ENCODE assay signal across 20 cellular contexts in genomic region chr3:190004656-190005055, GRCh38.
A peak's percentile ranks its signal among the peaks of the same experiment; 100 is the strongest.
DNase-seq lines count a peak whose midpoint lies in the region; ATAC-seq, FAIRE-seq and TF ChIP-seq lines count a peak whose summit lies in the region.
"Had no signal": no experiment of that assay in that cellular context is flagged by ENCODE, and none has a peak within 500 bp of the region (broad histone marks: within the 10 kb centered on the region; RNA-seq: fewer than 3 reads in every experiment).

No MANE protein-coding gene starts in this region.

- H3K4me3 ChIP-seq in A549 (no peak overlapping the region), SJSA1 (no peak overlapping the region), stomach (no peak overlapping the region)
- H3K4me3 ChIP-seq: BLaER1, GM23338 had no signal

- H3K4me1 ChIP-seq in A549 (peaks cover 68% of the 10 kb centered on the region), SJSA1 (replicated peaks) (peaks cover 81% of the 10 kb centered on the region), stomach (peaks cover 0 to 16% (median 0%) of the 10 kb centered on the region in 4 donors)
- H3K4me1 ChIP-seq: Caco-2 had no signal

- H3K27ac ChIP-seq in A549 (peak overlapping the region; percentile 56 to 87), SJSA1 (peak overlapping the region; percentile 93), stomach (no peak overlapping the region)
- H3K27ac ChIP-seq: BLaER1 had no signal

- FAIRE-seq in A549 (lab: Jason Lieb, UNC) (no peak), GM12892 (lab: Jason Lieb, UNC) (peak; percentile 9)
- FAIRE-seq: A204.1, GM18507 had no signal

- no peak overlapping the region for H3K4me3 Mint-ChIP-seq in mesothelial cell of epicardium
- H3K4me3 Mint-ChIP-seq: CD4-positive, alpha-beta T cell; GM23338 had no signal

- TF ChIP-seq EP300 in A549 (IDR thresholded peaks at IDR 0.05) (no peak), stomach (IDR thresholded peaks at IDR 0.05) (no peak)

- no peaks in the 10 kb centered on the region for H3K36me3 Mint-ChIP-seq in mesothelial cell of epicardium

- no peak for ATAC-seq in A549
- ATAC-seq in HG02759 (IDR thresholded peaks at IDR 0.05; ENCODE audit: unreplicated experiment), result no peak
- ATAC-seq in GM19397 (IDR thresholded peaks at IDR 0.05; ENCODE audit: unreplicated experiment), result no peak
- ATAC-seq: GM23338 had no signal

- POLR2A ChIA-PET in A549 (lab: Yijun Ruan, JAX), result no interaction called here

- H3K27me3 ChIP-seq in SJSA1 (replicated peaks) (no peaks in the 10 kb centered on the region), stomach (no peaks in the 10 kb centered on the region)
- H3K27me3 ChIP-seq: BLaER1 had no signal

- 64% methylated on average over 5 of the region's 5 CpGs for WGBS in A549 (ENCODE audit: missing lambda C conversion rate)
- 71 to 87% (median 85%) methylated on average over 5 of the region's 5 CpGs for WGBS in stomach, 5 donors

- CTCF ChIA-PET in A549 (lab: Yijun Ruan, JAX), result interaction anchor here (0.6 to 1.5 kb wide), 3 partner anchors 12 to 220 kb away, joined by 3 to 5 read pairs (median 3); no protein-coding TSS in a partner anchor

- TF ChIP-seq RAD21 in A549 (conservative IDR thresholded peaks at IDR 0.05 in 1 of 2, IDR thresholded peaks at IDR 0.05 in 1 of 2), result no peak

- TF ChIP-seq CTCF in A549 (IDR thresholded peaks at IDR 0.05) (no peak), mesothelial cell of epicardium (IDR thresholded peaks at IDR 0.05; ENCODE audit: unreplicated experiment) (no peak), stomach (IDR thresholded peaks at IDR 0.05) (no peak)

- DNase-seq in A549 (ENCODE audit: low read depth in 1 of 2, low spot score in 1 of 2) (no peak), GM12892 (ENCODE audit: insufficient read length) (no peak), SJSA1 (ENCODE audit: low read depth in 1 of 2, low spot score in 2 of 2) (no peak), mesothelial cell of epicardium (ENCODE audit: low spot score in 2 of 2, unreplicated experiment in 2 of 2) (no peak), stomach (no peak)
- DNase-seq: Caco-2; CD4-positive, alpha-beta T cell; HCEC 1CT; Karpas-422; NCI-H1694; NCI-H2081 treated with DMSO at 0.1 percent for 48 hours; NCI-H446 treated with DMSO at 0.1 percent for 48 hours; NCI-H526 treated with DMSO at 0.1 percent for 48 hours; SIG-M5 had no signal

- peak overlapping the region; percentile 95 for H3K27ac Mint-ChIP-seq in mesothelial cell of epicardium
- H3K27ac Mint-ChIP-seq: CD4-positive, alpha-beta T cell; GM23338 had no signal

- peaks cover 46% of the 10 kb centered on the region for H3K4me1 Mint-ChIP-seq in mesothelial cell of epicardium

- TF ChIP-seq POLR2A in A549 (IDR thresholded peaks at IDR 0.05; ENCODE audit: low read length) (no peak), GM12892 (IDR thresholded peaks at IDR 0.05; ENCODE audit: low read depth, low read length) (no peak), stomach (IDR thresholded peaks at IDR 0.05) (no peak)

- H3K9me3 Mint-ChIP-seq in mesothelial cell of epicardium, result no peaks in the 10 kb centered on the region
- H3K9me3 Mint-ChIP-seq: CD4-positive, alpha-beta T cell; GM23338 had no signal

- H3K4me2 ChIP-seq in A549, result peak overlapping the region; percentile 53
- H3K4me2 ChIP-seq: BLaER1, GM23338 had no signal

- no peaks in the 10 kb centered on the region for H3K9me3 ChIP-seq in A549
- no peaks in the 10 kb centered on the region for H3K9me3 ChIP-seq in SJSA1 (replicated peaks)
- no peaks in the 10 kb centered on the region for H3K9me3 ChIP-seq in stomach
- H3K9me3 ChIP-seq: BLaER1, Caco-2 had no signal

- H3K36me3 ChIP-seq in SJSA1 (no peaks in the 10 kb centered on the region), stomach (no peaks in the 10 kb centered on the region)
- H3K36me3 ChIP-seq: BLaER1 had no signal

- intact Hi-C loops in stomach (cut with DNase I; ENCODE audit: low total_unique reads), result no loop called here

- no peaks in the 10 kb centered on the region for H3K27me3 Mint-ChIP-seq in mesothelial cell of epicardium (ENCODE audit: low read depth)

TF ChIP-seq in A549, 52 proteins besides CTCF, POLR2A, EP300 and RAD21:
- no peak for TF ChIP-seq NPAS2 (CRISPR knock-in tag; IDR thresholded peaks at IDR 0.05; ENCODE audit: borderline replicate concordance)
- no peak for TF ChIP-seq CBX8 (IDR thresholded peaks at IDR 0.05)
- no peak for TF ChIP-seq ELK1 (IDR thresholded peaks at IDR 0.05; ENCODE audit: low read depth, low read length)
- TF ChIP-seq KDM1A (IDR thresholded peaks at IDR 0.05; ENCODE audit: low read depth), result no peak
- no peak for TF ChIP-seq RFX5 (IDR thresholded peaks at IDR 0.05)
- TF ChIP-seq ZNF302 (CRISPR knock-in tag; IDR thresholded peaks at IDR 0.05), result no peak
- TF ChIP-seq REST (IDR thresholded peaks at IDR 0.05), result no peak
- TF ChIP-seq HDAC2 (IDR thresholded peaks at IDR 0.05), result no peak
- no peak for TF ChIP-seq MAZ (IDR thresholded peaks at IDR 0.05; ENCODE audit: borderline replicate concordance, low read depth, low read length)
- no peak for TF ChIP-seq HOXB5 (CRISPR knock-in tag; IDR thresholded peaks at IDR 0.05)
- TF ChIP-seq ZFP36 (IDR thresholded peaks at IDR 0.05; ENCODE audit: borderline replicate concordance, partially characterized antibody), result no peak
- no peak for TF ChIP-seq ZC3H11A (IDR thresholded peaks at IDR 0.05)
- TF ChIP-seq USF2 (IDR thresholded peaks at IDR 0.05), result no peak
- no peak for TF ChIP-seq HEYL (CRISPR knock-in tag; IDR thresholded peaks at IDR 0.05)
- TF ChIP-seq MAX (IDR thresholded peaks at IDR 0.05), result no peak
- TF ChIP-seq PHF8 (IDR thresholded peaks at IDR 0.05; ENCODE audit: borderline replicate concordance, low read depth), result no peak
- no peak for TF ChIP-seq TP53 (CRISPR knock-in tag; IDR thresholded peaks at IDR 0.05)

Comparison
In these comparisons a context has a peak if more than half of its experiments do, and no peak if none do; other contexts are left out.
1. H3K27ac ChIP-seq: peak in A549 (2 of 2) and SJSA1 (single experiment); none in stomach (0 of 5).